19 cellular contexts compared by ENCODE assay signal in the genomic region with DNA sequence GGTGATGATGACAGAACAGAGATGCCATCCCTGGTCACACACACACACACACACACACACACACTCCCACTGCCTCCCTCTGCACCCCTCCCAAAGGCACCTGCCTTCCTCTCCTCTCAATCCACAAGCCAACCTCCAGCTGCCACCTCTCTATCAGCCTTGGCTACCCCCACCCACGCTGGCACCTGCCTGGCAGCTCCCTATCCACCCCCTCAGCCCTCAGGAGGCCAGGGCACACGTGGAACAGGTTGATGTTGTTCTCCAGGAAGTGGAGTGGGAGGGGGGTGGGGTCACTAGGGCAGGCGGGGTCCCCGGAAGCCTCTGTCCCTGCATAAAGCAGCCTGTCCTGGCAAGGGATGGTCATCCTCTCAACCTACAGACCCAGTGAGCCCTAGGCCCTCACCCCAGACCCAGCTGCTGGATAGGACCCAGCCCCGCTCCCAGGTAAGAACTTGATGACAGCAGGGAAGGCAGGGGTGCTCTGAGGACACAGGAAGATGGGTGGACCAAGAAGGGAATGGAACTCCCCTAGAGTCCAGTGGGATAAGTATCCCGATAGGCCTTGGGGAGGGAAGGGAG. TPM values are rescaled to one million over a fixed set of nuclear protein-coding genes. Genes with fewer than 3 reads are reported as not detected.
DNase-seq lines count a peak whose midpoint lies in the region; TF ChIP-seq lines count a peak whose summit lies in the region.
"Had no signal": no experiment of that assay in that cellular context is flagged by ENCODE, and none has a peak within 500 bp of the region (broad histone marks: within the 10 kb centered on the region; RNA-seq: fewer than 3 reads in every experiment).

A gene with protein sequence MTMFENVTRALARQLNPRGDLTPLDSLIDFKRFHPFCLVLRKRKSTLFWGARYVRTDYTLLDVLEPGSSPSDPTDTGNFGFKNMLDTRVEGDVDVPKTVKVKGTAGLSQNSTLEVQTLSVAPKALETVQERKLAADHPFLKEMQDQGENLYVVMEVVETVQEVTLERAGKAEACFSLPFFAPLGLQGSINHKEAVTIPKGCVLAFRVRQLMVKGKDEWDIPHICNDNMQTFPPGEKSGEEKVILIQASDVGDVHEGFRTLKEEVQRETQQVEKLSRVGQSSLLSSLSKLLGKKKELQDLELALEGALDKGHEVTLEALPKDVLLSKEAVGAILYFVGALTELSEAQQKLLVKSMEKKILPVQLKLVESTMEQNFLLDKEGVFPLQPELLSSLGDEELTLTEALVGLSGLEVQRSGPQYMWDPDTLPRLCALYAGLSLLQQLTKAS (plus strand): TSS at position 363 of the 579 bp plus-strand sequence. CDS start 2,684 bp downstream, outside the sequence.

- H3K27me3 Mint-ChIP-seq in activated naive CD4-positive, alpha-beta T cell treated with anti-CD3 and anti-CD28 coated beads, Interleukin-2, amount 50 U/mL, for 24 hours, result no peaks in the 10 kb centered on the region

- H3K27me3 ChIP-seq in suprapubic skin, result peaks cover 3% of the 10 kb centered on the region
- H3K27me3 ChIP-seq: brain microvascular endothelial cell, testis had no signal

- no peak for TF ChIP-seq CTCF in suprapubic skin (IDR thresholded peaks at IDR 0.05)

- no peaks in the 10 kb centered on the region for H3K9me3 Mint-ChIP-seq in activated naive CD4-positive, alpha-beta T cell treated with anti-CD3 and anti-CD28 coated beads, Interleukin-2, amount 50 U/mL, for 24 hours

- H3K4me3 Mint-ChIP-seq in activated naive CD4-positive, alpha-beta T cell treated with anti-CD3 and anti-CD28 coated beads, Interleukin-2, amount 50 U/mL, for 24 hours, result peak within 1 kb of the TSS; percentile 33

- peaks cover 4% of the 10 kb centered on the region for H3K4me1 ChIP-seq in suprapubic skin
- H3K4me1 ChIP-seq: testis had no signal

- DNase-seq in NCI-H1105 treated with DMSO at 0.1 percent for 48 hours (lab: John Stamatoyannopoulos, UW) (peak; percentile 2), NCI-H1105 (lab: John Stamatoyannopoulos, UW) (no peak), suprapubic skin (ENCODE audit: low spot score in 2 of 2) (no peak), CD1c-positive myeloid dendritic cell (ENCODE audit: extremely low spot score) (no peak), RKO (ENCODE audit: low spot score) (no peak)
- DNase-seq in stimulated activated CD4-positive, alpha-beta T cell treated with anti-CD3 and anti-CD28 coated beads, Interleukin-15, amount 100 ng/mL, for 24 hours, result peak; percentile 19
- no peak for DNase-seq in stimulated activated CD4-positive, alpha-beta T cell treated with anti-CD3 and anti-CD28 coated beads, Interleukin-1b, Interleukin-23, amount 100 ng/mL, for 48 hours
- DNase-seq: 8988T; activated CD4-positive, CD25-positive, alpha-beta regulatory T cell; brain microvascular endothelial cell; heart right ventricle; NCI-H146; NCI-H526 treated with DMSO at 0.1 percent for 48 hours; small intestine; testis had no signal

- no peaks in the 10 kb centered on the region for H3K36me3 ChIP-seq in suprapubic skin
- H3K36me3 ChIP-seq: brain microvascular endothelial cell, heart right ventricle had no signal

- no peaks in the 10 kb centered on the region for H3K9me3 ChIP-seq in suprapubic skin
- H3K9me3 ChIP-seq: heart right ventricle, testis had no signal

- no peak for TF ChIP-seq EP300 in suprapubic skin (IDR thresholded peaks at IDR 0.05)

- peaks cover 32% of the 10 kb centered on the region for H3K4me1 Mint-ChIP-seq in activated naive CD4-positive, alpha-beta T cell treated with anti-CD3 and anti-CD28 coated beads, Interleukin-2, amount 50 U/mL, for 24 hours

- H3K4me3 ChIP-seq in suprapubic skin, result no peak within 1 kb of the TSS
- H3K4me3 ChIP-seq: heart right ventricle, K562, testis had no signal

- H3K27ac ChIP-seq in suprapubic skin, result no peak within 1 kb of the TSS
- H3K27ac ChIP-seq: brain microvascular endothelial cell, heart right ventricle, testis had no signal

- H3K36me3 Mint-ChIP-seq in activated naive CD4-positive, alpha-beta T cell treated with anti-CD3 and anti-CD28 coated beads, Interleukin-2, amount 50 U/mL, for 24 hours, result no peaks in the 10 kb centered on the region

- 66% methylated on average over 6 of the region's 6 CpGs for WGBS in suprapubic skin

- peak within 1 kb of the TSS; percentile 84 for H3K27ac Mint-ChIP-seq in activated naive CD4-positive, alpha-beta T cell treated with anti-CD3 and anti-CD28 coated beads, Interleukin-2, amount 50 U/mL, for 24 hours

- no peak for TF ChIP-seq POLR2A in suprapubic skin (IDR thresholded peaks at IDR 0.05)

RNA-seq across cellular contexts. Expression of the gene that starts here (rescaled TPM):
- 100 to 1,000 TPM in 2 of 4 donors, 10 to 100 TPM in 2; 26.7 to 156 (median 105) TPM for total RNA-seq in suprapubic skin
- total RNA-seq: fibroblast of lung, kidney epithelial cell had no signal

Comparison
In these comparisons a context has a peak if more than half of its experiments do, and no peak if none do; other contexts are left out.
1. DNase-seq: peak in NCI-H1105 treated with DMSO at 0.1 percent for 48 hours (single experiment) and stimulated activated CD4-positive, alpha-beta T cell treated with anti-CD3 and anti-CD28 coated beads, Interleukin-15, amount 100 ng/mL, for 24 hours (single experiment); none in NCI-H1105 (single experiment), stimulated activated CD4-positive, alpha-beta T cell treated with anti-CD3 and anti-CD28 coated beads, Interleukin-1b, Interleukin-23, amount 100 ng/mL, for 48 hours (single experiment), suprapubic skin (0 of 2), CD1c-positive myeloid dendritic cell (single experiment) and RKO (single experiment).